In genomic region chr12:72276212-72276865, GRCh38 we compare ENCODE assay signal across 26 cellular contexts. TPM values are rescaled to one million over a fixed set of nuclear protein-coding genes. Genes with fewer than 3 reads are reported as not detected.
DNase-seq lines count a peak whose midpoint lies in the region; ATAC-seq and TF ChIP-seq lines count a peak whose summit lies in the region.
"Had no signal": no experiment of that assay in that cellular context is flagged by ENCODE, and none has a peak within 500 bp of the region (broad histone marks: within the 10 kb centered on the region; RNA-seq: fewer than 3 reads in every experiment).

No MANE protein-coding gene starts in this region.

- no peak overlapping the region for H3K18ac ChIP-seq in mesendoderm (ENCODE audit: low read length)

- H4K20me1 ChIP-seq in GM23338 (replicated peaks; ENCODE audit: insufficient read depth) = no peaks in the 10 kb centered on the region

- H3K27ac ChIP-seq in AG04450 (ENCODE audit: low read depth, low read length) (no peak overlapping the region), GM23338 (ENCODE audit: low read depth) (no peak overlapping the region), mesendoderm (ENCODE audit: low read depth, low read length) (no peak overlapping the region)
- H3K27ac ChIP-seq: HL-60, parathyroid adenoma had no signal

- POLR2A ChIA-PET in AG04450 (lab: Yijun Ruan, JAX) = interaction anchor here (1.8 kb wide), 1 partner anchor 19 kb away, joined by 8 read pairs; no protein-coding TSS in a partner anchor

- peaks cover 31% of the 10 kb centered on the region for H3K27me3 Mint-ChIP-seq in GM23338 (ENCODE audit: insufficient read depth, low read depth, poor library complexity)

- H3K9me3 ChIP-seq in AG04450 (ENCODE audit: control insufficient read depth, insufficient read depth, low read length) = no peaks in the 10 kb centered on the region
- H3K9me3 ChIP-seq: tibial artery had no signal

- H3K4me3 ChIP-seq in AG04450 (ENCODE audit: low read depth, low read length) (peak overlapping the region; percentile 94), GM23338 (no peak overlapping the region), astrocyte of the cerebellum (ENCODE audit: low read depth, low read length) (peak overlapping the region; percentile 10), mesendoderm (ENCODE audit: low read length) (no peak overlapping the region)

- no peak for TF ChIP-seq CTCF in AG04450 (IDR thresholded peaks at IDR 0.05; ENCODE audit: low read depth, low read length)
- no peak for TF ChIP-seq CTCF in GM23338 (conservative IDR thresholded peaks at IDR 0.05; ENCODE audit: low read depth in 2 of 2)
- no peak for TF ChIP-seq CTCF in astrocyte of the cerebellum (IDR thresholded peaks at IDR 0.05; ENCODE audit: low read depth, low read length, missing control alignments)

- DNase-seq in AG04450 (ENCODE audit: low read depth, low spot score) (no peak), GM23338 (ENCODE audit: low spot score) (no peak), astrocyte of the cerebellum (ENCODE audit: low read depth) (no peak), kidney tubule cell (ENCODE audit: low spot score) (peak; percentile 34), DMS 273 (lab: John Stamatoyannopoulos, UW; ENCODE audit: unreplicated experiment) (no peak), mesendoderm (no peak), LoVo (ENCODE audit: low spot score) (no peak)
- DNase-seq: activated naive CD4-positive, alpha-beta T cell treated with anti-CD3 and anti-CD28 coated beads for 36 hours; activated T-cell treated with anti-CD3 and anti-CD28 coated beads, Interleukin-2, amount 50 U/mL, for 4 hours; anterior cingulate cortex; CD4-positive, alpha-beta memory T cell; DND-41; effector CD8-positive, alpha-beta T cell; left colon; naive thymus-derived CD8-positive, alpha-beta T cell; NCI-H146; stimulated activated CD4-positive, alpha-beta T cell treated with anti-CD3 and anti-CD28 coated beads, Interleukin-1b, Interleukin-23, amount 100 ng/mL, for 48 hours; stimulated activated naive CD4-positive, alpha-beta T cell; T1000; tibial artery had no signal

- H3K4me1 ChIP-seq in GM23338 (ENCODE audit: insufficient read depth) = peaks cover 36% of the 10 kb centered on the region
- H3K4me1 ChIP-seq in mesendoderm (ENCODE audit: control insufficient read depth, low read depth, low read length) = no peaks in the 10 kb centered on the region
- H3K4me1 ChIP-seq: parathyroid adenoma had no signal

- no peaks in the 10 kb centered on the region for H3K36me3 ChIP-seq in GM23338 (ENCODE audit: insufficient read depth)
- no peaks in the 10 kb centered on the region for H3K36me3 ChIP-seq in mesendoderm (ENCODE audit: control insufficient read depth, insufficient read depth, low read length)
- H3K36me3 ChIP-seq: tibial artery had no signal

- H2AK5ac ChIP-seq in mesendoderm (ENCODE audit: low read length) = no peak overlapping the region

- CTCF ChIA-PET in AG04450 (lab: Charles Lee) = no interaction called here

- no peaks in the 10 kb centered on the region for H3K36me3 Mint-ChIP-seq in GM23338 (ENCODE audit: low read depth)
- H3K36me3 Mint-ChIP-seq: CD4-positive, alpha-beta memory T cell had no signal

- H3K4me1 Mint-ChIP-seq in GM23338 = peaks cover 31% of the 10 kb centered on the region

- H3F3A ChIP-seq in GM23338 (replicated peaks; ENCODE audit: low read depth) = no peaks in the 10 kb centered on the region

- no peak overlapping the region for H2BK5ac ChIP-seq in mesendoderm (ENCODE audit: low read length)

- ATAC-seq in GM23338 (no peak), GM18867 (IDR thresholded peaks at IDR 0.05; ENCODE audit: unreplicated experiment) (no peak)
- ATAC-seq: activated CD4-positive, CD25-positive, alpha-beta regulatory T cell treated with anti-CD3 and anti-CD28 coated beads, Interleukin-2, amount 50 U/mL, for 24 hours; activated T-cell treated with anti-CD3 and anti-CD28 coated beads, Interleukin-2, amount 50 U/mL, for 4 hours; esophagus mucosa; left colon; naive thymus-derived CD8-positive, alpha-beta T cell; Panc1 had no signal

- WGBS in mesendoderm (ENCODE audit: extremely low coverage, insufficient coverage, low lambda C conversion rate) = no CpG with 5 or more reads among the region's 3 CpGs

- H3K9ac ChIP-seq in mesendoderm (ENCODE audit: low read length) = no peak overlapping the region
- H3K9ac ChIP-seq: parathyroid adenoma had no signal

- H3K27me3 ChIP-seq in AG04450 (ENCODE audit: control insufficient read depth, insufficient read depth, low read length) (no peaks in the 10 kb centered on the region), GM23338 (ENCODE audit: insufficient read depth) (peaks cover 33% of the 10 kb centered on the region), mesendoderm (ENCODE audit: insufficient read depth, low read length, poor library complexity) (peaks cover 6% of the 10 kb centered on the region)

- H4K5ac ChIP-seq in mesendoderm (ENCODE audit: low read length) = no peak overlapping the region

- H4K8ac ChIP-seq in mesendoderm (ENCODE audit: low read depth, low read length) = no peak overlapping the region

- no peak overlapping the region for H3K23ac ChIP-seq in mesendoderm (ENCODE audit: low read length)

- no peak overlapping the region for H2BK120ac ChIP-seq in mesendoderm (ENCODE audit: low read depth, low read length)

- no peaks in the 10 kb centered on the region for H3K79me1 ChIP-seq in mesendoderm (ENCODE audit: low read length)

- no peaks in the 10 kb centered on the region for H3K9me2 ChIP-seq in GM23338 (ENCODE audit: insufficient read depth)

- peak overlapping the region; percentile 63 for H3K4me2 ChIP-seq in GM23338
- no peak overlapping the region for H3K4me2 ChIP-seq in mesendoderm (ENCODE audit: low read length)

- no peak overlapping the region for H2BK15ac ChIP-seq in mesendoderm (replicated peaks; ENCODE audit: low read depth)

- H3K4me3 Mint-ChIP-seq in GM23338 = no peak overlapping the region
- H3K4me3 Mint-ChIP-seq: activated naive CD4-positive, alpha-beta T cell treated with anti-CD3 and anti-CD28 coated beads for 36 hours; activated T-cell treated with anti-CD3 and anti-CD28 coated beads, Interleukin-2, amount 50 U/mL, for 4 hours; CD4-positive, alpha-beta memory T cell; naive thymus-derived CD8-positive, alpha-beta T cell had no signal

- H3K56ac ChIP-seq in mesendoderm (ENCODE audit: low read length) = no peak overlapping the region

- no peak overlapping the region for H3K27ac Mint-ChIP-seq in GM23338
- H3K27ac Mint-ChIP-seq: activated naive CD4-positive, alpha-beta T cell treated with anti-CD3 and anti-CD28 coated beads for 36 hours; CD4-positive, alpha-beta memory T cell; naive thymus-derived CD8-positive, alpha-beta T cell had no signal

- H3K9me3 Mint-ChIP-seq in GM23338 = no peaks in the 10 kb centered on the region; the same call in 2 of the 3 replicates
- H3K9me3 Mint-ChIP-seq: activated naive CD4-positive, alpha-beta T cell treated with anti-CD3 and anti-CD28 coated beads for 36 hours; activated T-cell treated with anti-CD3 and anti-CD28 coated beads, Interleukin-2, amount 50 U/mL, for 4 hours had no signal

- no peak overlapping the region for H3K4ac ChIP-seq in mesendoderm (ENCODE audit: low read depth, low read length)

- H3K79me2 ChIP-seq in GM23338 (replicated peaks; ENCODE audit: insufficient read depth) = peaks cover 37% of the 10 kb centered on the region
- H3K79me2 ChIP-seq in mesendoderm (ENCODE audit: control insufficient read depth, insufficient read depth, low read length) = no peaks in the 10 kb centered on the region
- H3K79me2 ChIP-seq: parathyroid adenoma had no signal

- in situ Hi-C loops in astrocyte of the cerebellum (cut with HindIII; ENCODE audit: low sequenced_read_pairs) = no loop called here

- no peak overlapping the region for H2AFZ ChIP-seq in GM23338
- H2AFZ ChIP-seq: parathyroid adenoma had no signal

TF ChIP-seq in GM23338, 12 proteins besides CTCF, POLR2A, EP300 and RAD21 (continues in another document):
- no peak for TF ChIP-seq ZNF114 (CRISPR knock-in tag; IDR thresholded peaks at IDR 0.05)
- TF ChIP-seq NANOG (IDR thresholded peaks at IDR 0.05; ENCODE audit: borderline replicate concordance) = no peak
- TF ChIP-seq EZH2 (IDR thresholded peaks at IDR 0.05; ENCODE audit: low read depth, unreplicated experiment) = no peak

RNA-seq across cellular contexts. Expression of gene TRHDE, which starts 4.2 kb away (rescaled TPM):
- 71.1 and 90.7 TPM in 2 replicates for polyA plus RNA-seq in AG04450 (2011; rRNA removed)
- 88.5 and 155 TPM in 2 replicates for polyA minus RNA-seq in AG04450 (2011; rRNA and poly(A)+ RNA removed)
- total RNA-seq in GM23338 (2014; rRNA removed; shearing (Covaris generic)) = 5.7 and 7.7 TPM in 2 replicates
- 1.3 and 1.5 TPM in 2 replicates for polyA plus RNA-seq in GM23338 (2016; fragmentation: Nextera tagmentation; extraction: Ambion mirVana)
- polyA plus RNA-seq in mesendoderm (2013, experiment 1 of 2) = 1.1 TPM
- 0.95 TPM for polyA plus RNA-seq in mesendoderm (2013, experiment 2 of 2)
- total RNA-seq: activated naive CD4-positive, alpha-beta T cell treated with anti-CD3 and anti-CD28 coated beads for 36 hours; activated T-cell treated with anti-CD3 and anti-CD28 coated beads, Interleukin-2, amount 50 U/mL, for 4 hours; CD4-positive, alpha-beta memory T cell; naive thymus-derived CD8-positive, alpha-beta T cell had no signal
- polyA plus RNA-seq: CD4-positive, alpha-beta memory T cell; naive thymus-derived CD8-positive, alpha-beta T cell had no signal

Comparison
In these comparisons a context has a peak if more than half of its experiments do, and no peak if none do; other contexts are left out.
1. H3K4me3 ChIP-seq: peak in AG04450 (single experiment) and astrocyte of the cerebellum (single experiment); none in GM23338 (single experiment) and mesendoderm (single experiment).
2. RNA of gene TRHDE, which starts 4.2 kb away (polyA plus RNA-seq): 71.1 to 90.7 TPM in AG04450; 1.3 to 1.5 TPM in GM23338; every median in the first group is over 10 times any median in the second.